Comparison of ENCODE assay signal across 27 cellular contexts in genomic region chr2:44570149-44570678, GRCh38.
"Had no signal": no experiment of that assay in that cellular context is flagged by ENCODE, and none has a peak within 500 bp of the region (broad histone marks: within the 10 kb centered on the region; RNA-seq: fewer than 3 reads in every experiment).

No MANE protein-coding gene starts in this region.

- H3K27ac ChIP-seq: esophagus muscularis mucosa, hepatocyte, pancreas, psoas muscle, right atrium auricular region, spleen, upper lobe of right lung, VCaP had no signal

- H3K27me3 ChIP-seq: esophagus muscularis mucosa, hepatocyte, pancreas, right atrium auricular region, spleen, upper lobe of right lung had no signal

- H3K79me2 ChIP-seq: hepatocyte had no signal

- DNase-seq: activated CD4-positive, alpha-beta T cell treated with anti-CD3 and anti-CD28 coated beads, Interleukin-2, amount 10 ng/mL, durations not matched to agents 7 days and 5 days; activated CD8-positive, alpha-beta memory T cell treated with anti-CD3 and anti-CD28 coated beads, Interleukin-2, amount 10 ng/mL, durations not matched to agents 7 days and 5 days; activated CD8-positive, alpha-beta T cell treated with anti-CD3 and anti-CD28 coated beads for 36 hours; activated gamma-delta T cell; activated T-cell treated with anti-CD3 and anti-CD28 coated beads for 4 hours; amniotic stem cell; cerebellar nuclear complex; cortex of kidney; glutamatergic neuron; left cardiac atrium; mesenchymal stem cell; mucosa of descending colon; nephron progenitor cell; pancreas; psoas muscle; spleen; stimulated activated CD4-positive, alpha-beta T cell treated with anti-CD3 and anti-CD28 coated beads, Interleukin-4, amount 100 ng/mL, for 24 hours; stimulated activated naive CD8-positive, alpha-beta T cell treated with anti-CD3 and anti-CD28 coated beads, Interleukin-15, Interleukin-2, amounts not matched to agents 100 U/mL and 50 U/mL, for 24 hours; upper lobe of right lung had no signal

- H3K4me2 ChIP-seq: hepatocyte had no signal

- H3K4me1 ChIP-seq: esophagus muscularis mucosa, right atrium auricular region, spleen, upper lobe of right lung had no signal

- H3K9me3 ChIP-seq: esophagus muscularis mucosa, mucosa of descending colon, pancreas, psoas muscle, right atrium auricular region, spleen, upper lobe of right lung had no signal

- H3K36me3 ChIP-seq: esophagus muscularis mucosa, pancreas, right atrium auricular region, spleen, upper lobe of right lung had no signal

- H2AFZ ChIP-seq: hepatocyte had no signal

- ATAC-seq: activated CD4-positive, CD25-positive, alpha-beta regulatory T cell treated with anti-CD3 and anti-CD28 coated beads, Interleukin-2, amount 50 U/mL, for 24 hours; activated CD8-positive, alpha-beta memory T cell treated with anti-CD3 and anti-CD28 coated beads, Interleukin-2, amount 10 ng/mL, durations not matched to agents 7 days and 5 days; activated CD8-positive, alpha-beta T cell treated with anti-CD3 and anti-CD28 coated beads for 36 hours; activated naive CD4-positive, alpha-beta T cell treated with anti-CD3 and anti-CD28 coated beads, Interleukin-2, amount 50 U/mL, for 72 hours; left cardiac atrium; mucosa of descending colon; pancreas; psoas muscle; stimulated activated naive CD8-positive, alpha-beta T cell treated with anti-CD3 and anti-CD28 coated beads, Interleukin-15, Interleukin-2, amounts not matched to agents 100 U/mL and 50 U/mL, for 24 hours; upper lobe of right lung had no signal

- FAIRE-seq: endometrium, frontal cortex, pancreas had no signal

- H3K4me3 ChIP-seq: esophagus muscularis mucosa, hepatocyte, mucosa of descending colon, pancreas, psoas muscle, right atrium auricular region, spleen, upper lobe of right lung had no signal
